ENCODE assay signal across 2 cellular contexts in the genomic region with DNA sequence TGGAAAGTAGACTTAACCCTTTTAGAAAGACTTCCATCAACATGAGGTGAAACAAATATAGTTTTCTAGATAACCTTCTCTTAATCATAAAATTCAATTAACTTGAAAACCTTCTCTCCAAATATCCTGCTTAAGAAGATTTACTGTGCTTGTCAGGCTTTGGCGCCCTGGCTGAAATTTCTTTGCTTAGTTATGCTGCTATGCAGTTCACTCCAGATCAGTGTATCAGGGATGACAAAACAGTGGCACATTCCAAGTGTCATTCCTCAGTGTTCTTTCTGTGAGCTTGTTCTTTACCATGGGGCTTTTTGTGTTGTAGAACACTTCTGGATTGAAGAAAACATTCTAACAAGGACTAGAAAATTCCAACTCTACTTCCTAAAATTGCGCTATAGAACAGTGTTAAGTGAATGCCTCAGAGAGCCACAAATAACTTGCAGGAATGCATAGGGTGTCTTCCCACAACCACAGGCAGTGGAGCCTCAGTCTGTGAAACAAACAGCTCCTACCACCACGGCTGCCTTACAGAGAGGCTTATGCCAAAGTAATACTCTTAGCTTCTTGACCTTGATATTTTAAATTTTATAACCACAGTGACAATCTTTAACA.
TF ChIP-seq lines count a peak whose summit lies in the region.

No MANE protein-coding gene starts in this region.

TF ChIP-seq in SK-N-SH, 30 proteins besides CTCF, POLR2A, EP300 and RAD21 (continued from another document):
- no peak for TF ChIP-seq USF2 (IDR thresholded peaks at IDR 0.05; ENCODE audit: borderline replicate concordance, low read depth, low read length)
- TF ChIP-seq RFX5 (IDR thresholded peaks at IDR 0.05; ENCODE audit: low read length) = no peak
- TF ChIP-seq NRF1 (IDR thresholded peaks at IDR 0.05; ENCODE audit: low read depth, low read length) = no peak

TF ChIP-seq in WTC11, 78 proteins besides CTCF, POLR2A, EP300 and RAD21 (continued from another document):
- no peak for TF ChIP-seq ESRRA (CRISPR knock-in tag; IDR thresholded peaks at IDR 0.05; ENCODE audit: borderline replicate concordance)
- no peak for TF ChIP-seq TP53 (CRISPR knock-in tag; IDR thresholded peaks at IDR 0.05)
- no peak for TF ChIP-seq MAX (CRISPR knock-in tag; IDR thresholded peaks at IDR 0.05)
- TF ChIP-seq, protein P1, sequence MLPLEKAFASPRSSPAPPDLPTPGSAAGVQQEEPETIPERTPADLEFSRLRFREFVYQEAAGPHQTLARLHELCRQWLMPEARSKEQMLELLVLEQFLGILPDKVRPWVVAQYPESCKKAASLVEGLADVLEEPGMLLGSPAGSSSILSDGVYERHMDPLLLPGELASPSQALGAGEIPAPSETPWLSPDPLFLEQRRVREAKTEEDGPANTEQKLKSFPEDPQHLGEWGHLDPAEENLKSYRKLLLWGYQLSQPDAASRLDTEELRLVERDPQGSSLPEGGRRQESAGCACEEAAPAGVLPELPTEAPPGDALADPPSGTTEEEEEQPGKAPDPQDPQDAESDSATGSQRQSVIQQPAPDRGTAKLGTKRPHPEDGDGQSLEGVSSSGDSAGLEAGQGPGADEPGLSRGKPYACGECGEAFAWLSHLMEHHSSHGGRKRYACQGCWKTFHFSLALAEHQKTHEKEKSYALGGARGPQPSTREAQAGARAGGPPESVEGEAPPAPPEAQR (CRISPR knock-in tag; IDR thresholded peaks at IDR 0.05) = no peak
- TF ChIP-seq ZNF263 (CRISPR knock-in tag; IDR thresholded peaks at IDR 0.05; ENCODE audit: low read depth) = no peak
